Comparison of ENCODE assay signal across 15 cellular contexts in genomic region chr5:123868267-123868666, GRCh38.
A peak's percentile ranks its signal among the peaks of the same experiment; 100 is the strongest.
DNase-seq lines count a peak whose midpoint lies in the region; ATAC-seq and TF ChIP-seq lines count a peak whose summit lies in the region.
"Had no signal": no experiment of that assay in that cellular context is flagged by ENCODE, and none has a peak within 500 bp of the region (broad histone marks: within the 10 kb centered on the region; RNA-seq: fewer than 3 reads in every experiment).

No MANE protein-coding gene starts in this region.

- H3K9me3 ChIP-seq in Caco-2 = no peaks in the 10 kb centered on the region
- H3K9me3 ChIP-seq in CD8-positive, alpha-beta memory T cell (ENCODE audit: low read length) = no peaks in the 10 kb centered on the region
- H3K9me3 ChIP-seq: SJSA1 had no signal

- BruUV-seq in Caco-2 (replicated peaks; lab: Mats Ljungman, UMichigan) = no TSS peak

- ATAC-seq in left lobe of liver = peak; percentile 68
- no peak for ATAC-seq in GM21526 (IDR thresholded peaks at IDR 0.05; ENCODE audit: low FRiP score, unreplicated experiment)
- ATAC-seq: activated T-cell treated with anti-CD3 and anti-CD28 coated beads, Interleukin-2, amount 50 U/mL, for 4 hours; stimulated activated memory B cell treated with anti-CD40 and anti-IgM and Interleukin-4, amounts not matched to agents 10 μg/mL and 1 μg/mL and 100 μg/mL, for 72 hours had no signal

- intact Hi-C loops in Caco-2 (cut with micrococcal nuclease; ENCODE audit: unreplicated experiment) = no loop called here
- intact Hi-C loops in activated T-helper 1 cell treated with anti-CD3 and anti-CD28 coated beads, Interleukin-12 subunit alpha, Interleukin-12 subunit beta, Interleukin-2, Interleukin-4 antibody, amounts not matched to agents 30 ng/mL and 10 ng/mL and 1 ng/mL, durations not matched to agents 14 hours and 24 hours and 36 hours (cut with micrococcal nuclease) = no loop called here

- TF ChIP-seq CTCF in Caco-2 (IDR thresholded peaks at IDR 0.05; ENCODE audit: insufficient read depth in 1 of 2, low read depth in 1 of 2, low read length in 1 of 2, severe bottlenecking in 1 of 2, unreplicated experiment in 1 of 2) = no peak
- no peak for TF ChIP-seq CTCF in GM13976 (IDR thresholded peaks at IDR 0.05; ENCODE audit: borderline replicate concordance, control extremely low read depth, extremely low read depth, insufficient read depth, missing control alignments)

- H3K27ac Mint-ChIP-seq in Caco-2 (ENCODE audit: unreplicated experiment) = peak overlapping the region; percentile 6
- H3K27ac Mint-ChIP-seq in activated T-helper 1 cell treated with anti-CD3 and anti-CD28 coated beads, Interleukin-12 subunit alpha, Interleukin-12 subunit beta, Interleukin-2, Interleukin-4 antibody, amounts not matched to agents 30 ng/mL and 10 ng/mL and 1 ng/mL, durations not matched to agents 14 hours and 24 hours and 36 hours = no peak overlapping the region
- no peak overlapping the region for H3K27ac Mint-ChIP-seq in CD8-positive, alpha-beta memory T cell
- H3K27ac Mint-ChIP-seq: activated CD4-positive, alpha-beta T cell treated with anti-CD3 and anti-CD28 coated beads, Interleukin-2, amount 10 ng/mL, durations not matched to agents 24 days and 14 days; stimulated activated memory B cell treated with anti-CD40 and anti-IgM and Interleukin-4, amounts not matched to agents 10 μg/mL and 1 μg/mL and 100 μg/mL, for 72 hours had no signal

- H3K4me1 Mint-ChIP-seq in Caco-2 (ENCODE audit: low read depth, unreplicated experiment) = peaks cover 20% of the 10 kb centered on the region
- no peaks in the 10 kb centered on the region for H3K4me1 Mint-ChIP-seq in activated T-helper 1 cell treated with anti-CD3 and anti-CD28 coated beads, Interleukin-12 subunit alpha, Interleukin-12 subunit beta, Interleukin-2, Interleukin-4 antibody, amounts not matched to agents 30 ng/mL and 10 ng/mL and 1 ng/mL, durations not matched to agents 14 hours and 24 hours and 36 hours (ENCODE audit: low read depth)
- H3K4me1 Mint-ChIP-seq in CD8-positive, alpha-beta memory T cell = no peaks in the 10 kb centered on the region
- H3K4me1 Mint-ChIP-seq: activated CD4-positive, alpha-beta T cell treated with anti-CD3 and anti-CD28 coated beads, Interleukin-2, amount 10 ng/mL, durations not matched to agents 24 days and 14 days; stimulated activated memory B cell treated with anti-CD40 and anti-IgM and Interleukin-4, amounts not matched to agents 10 μg/mL and 1 μg/mL and 100 μg/mL, for 72 hours had no signal

- in situ Hi-C loops in GM13976 (cut with MboI; ENCODE audit: low sequenced_read_pairs, unreplicated experiment) = no loop called here

- H3K36me3 ChIP-seq in Caco-2 (ENCODE audit: control insufficient read depth, insufficient read depth, low read length) = no peaks in the 10 kb centered on the region
- no peaks in the 10 kb centered on the region for H3K36me3 ChIP-seq in CD8-positive, alpha-beta memory T cell (ENCODE audit: insufficient read depth, low read length)
- H3K36me3 ChIP-seq: SJSA1 had no signal

- CTCF ChIA-PET in Caco-2 (lab: Charles Lee) = no interaction called here
- CTCF ChIA-PET in CD8-positive, alpha-beta memory T cell (lab: Charles Lee) = interaction anchor here (0.7 kb wide), 2 partner anchors 12 to 51 kb away, joined by 3 read pairs; no protein-coding TSS in a partner anchor

- H3K27me3 Mint-ChIP-seq in Caco-2 (ENCODE audit: insufficient read depth, unreplicated experiment) = no peaks in the 10 kb centered on the region
- H3K27me3 Mint-ChIP-seq in activated T-helper 1 cell treated with anti-CD3 and anti-CD28 coated beads, Interleukin-12 subunit alpha, Interleukin-12 subunit beta, Interleukin-2, Interleukin-4 antibody, amounts not matched to agents 30 ng/mL and 10 ng/mL and 1 ng/mL, durations not matched to agents 14 hours and 24 hours and 36 hours (ENCODE audit: insufficient read depth) = no peaks in the 10 kb centered on the region
- H3K27me3 Mint-ChIP-seq in CD8-positive, alpha-beta memory T cell = no peaks in the 10 kb centered on the region
- H3K27me3 Mint-ChIP-seq: activated CD4-positive, alpha-beta T cell treated with anti-CD3 and anti-CD28 coated beads, Interleukin-2, amount 10 ng/mL, durations not matched to agents 24 days and 14 days; stimulated activated memory B cell treated with anti-CD40 and anti-IgM and Interleukin-4, amounts not matched to agents 10 μg/mL and 1 μg/mL and 100 μg/mL, for 72 hours had no signal

- no peaks in the 10 kb centered on the region for H3K27me3 ChIP-seq in Caco-2 (replicated peaks; ENCODE audit: control insufficient read depth, insufficient read depth, low read length)
- H3K27me3 ChIP-seq in CD8-positive, alpha-beta memory T cell (ENCODE audit: insufficient read depth, low read length, poor library complexity, severe bottlenecking) = no peaks in the 10 kb centered on the region
- H3K27me3 ChIP-seq: SJSA1 had no signal

- H3K36me3 Mint-ChIP-seq in Caco-2 (ENCODE audit: insufficient read depth, unreplicated experiment) = no peaks in the 10 kb centered on the region
- no peaks in the 10 kb centered on the region for H3K36me3 Mint-ChIP-seq in activated T-helper 1 cell treated with anti-CD3 and anti-CD28 coated beads, Interleukin-12 subunit alpha, Interleukin-12 subunit beta, Interleukin-2, Interleukin-4 antibody, amounts not matched to agents 30 ng/mL and 10 ng/mL and 1 ng/mL, durations not matched to agents 14 hours and 24 hours and 36 hours (ENCODE audit: low read depth)
- peaks cover 0 to 2% (median 0%) of the 10 kb centered on the region in 3 donors for H3K36me3 Mint-ChIP-seq in CD8-positive, alpha-beta memory T cell
- H3K36me3 Mint-ChIP-seq: stimulated activated memory B cell treated with anti-CD40 and anti-IgM and Interleukin-4, amounts not matched to agents 10 μg/mL and 1 μg/mL and 100 μg/mL, for 72 hours had no signal

- no peak for DNase-seq in Caco-2
- peak; percentile 41 for DNase-seq in NCI-H1105 (lab: John Stamatoyannopoulos, UW)
- peak; percentile 6 to 29 for DNase-seq in NCI-H446 (lab: John Stamatoyannopoulos, UW)
- no peak for DNase-seq in left lobe of liver (ENCODE audit: low spot score)
- no peak for DNase-seq in activated T-helper 1 cell treated with anti-CD3 and anti-CD28 coated beads, Interleukin-12 subunit alpha, Interleukin-12 subunit beta, Interleukin-2, Interleukin-4 antibody, amounts not matched to agents 30 ng/mL and 10 ng/mL and 1 ng/mL, durations not matched to agents 14 hours and 24 hours and 36 hours (ENCODE audit: low spot score)
- DNase-seq in GM13976 (ENCODE audit: low spot score) = no peak
- DNase-seq in CD8-positive, alpha-beta memory T cell = no peak
- DNase-seq: activated CD4-positive, alpha-beta T cell treated with anti-CD3 and anti-CD28 coated beads, Interleukin-2, amount 10 ng/mL, durations not matched to agents 24 days and 14 days; activated T-cell treated with anti-CD3 and anti-CD28 coated beads, Interleukin-2, amount 50 U/mL, for 4 hours; central memory CD4-positive, alpha-beta T cell; foreskin melanocyte; mesendoderm had no signal

- no peak overlapping the region for H3K4me3 Mint-ChIP-seq in Caco-2 (ENCODE audit: unreplicated experiment)
- no peak overlapping the region for H3K4me3 Mint-ChIP-seq in activated T-helper 1 cell treated with anti-CD3 and anti-CD28 coated beads, Interleukin-12 subunit alpha, Interleukin-12 subunit beta, Interleukin-2, Interleukin-4 antibody, amounts not matched to agents 30 ng/mL and 10 ng/mL and 1 ng/mL, durations not matched to agents 14 hours and 24 hours and 36 hours
- no peak overlapping the region for H3K4me3 Mint-ChIP-seq in CD8-positive, alpha-beta memory T cell
- H3K4me3 Mint-ChIP-seq: activated CD4-positive, alpha-beta T cell treated with anti-CD3 and anti-CD28 coated beads, Interleukin-2, amount 10 ng/mL, durations not matched to agents 24 days and 14 days; activated T-cell treated with anti-CD3 and anti-CD28 coated beads, Interleukin-2, amount 50 U/mL, for 4 hours; stimulated activated memory B cell treated with anti-CD40 and anti-IgM and Interleukin-4, amounts not matched to agents 10 μg/mL and 1 μg/mL and 100 μg/mL, for 72 hours had no signal

- POLR2A ChIA-PET in Caco-2 (lab: Charles Lee) = interaction anchor here (0.6 kb wide), 1 partner anchor 784 kb away, joined by 3 read pairs; no protein-coding TSS in a partner anchor
- POLR2A ChIA-PET in CD8-positive, alpha-beta memory T cell (lab: Charles Lee) = no interaction called here

- H3K27ac ChIP-seq in CD8-positive, alpha-beta memory T cell (ENCODE audit: low read depth, low read length) = no peak overlapping the region
- H3K27ac ChIP-seq: SJSA1 had no signal

- no peak overlapping the region for H3K4me3 ChIP-seq in Caco-2 (ENCODE audit: low read depth, low read length)
- H3K4me3 ChIP-seq in CD8-positive, alpha-beta memory T cell (ENCODE audit: low read length) = no peak overlapping the region
- H3K4me3 ChIP-seq: SJSA1 had no signal

- peaks cover 10% of the 10 kb centered on the region; the same call in 1 of the 2 replicates for H3K4me1 ChIP-seq in Caco-2
- no peaks in the 10 kb centered on the region for H3K4me1 ChIP-seq in CD8-positive, alpha-beta memory T cell (ENCODE audit: insufficient read depth, low read length)

- peaks cover 12% of the 10 kb centered on the region for H3K9me3 Mint-ChIP-seq in Caco-2 (ENCODE audit: unreplicated experiment)
- no peaks in the 10 kb centered on the region for H3K9me3 Mint-ChIP-seq in activated T-helper 1 cell treated with anti-CD3 and anti-CD28 coated beads, Interleukin-12 subunit alpha, Interleukin-12 subunit beta, Interleukin-2, Interleukin-4 antibody, amounts not matched to agents 30 ng/mL and 10 ng/mL and 1 ng/mL, durations not matched to agents 14 hours and 24 hours and 36 hours
- H3K9me3 Mint-ChIP-seq in CD8-positive, alpha-beta memory T cell = peaks cover 2 to 8% (median 5%) of the 10 kb centered on the region in 5 donors
- H3K9me3 Mint-ChIP-seq: activated CD4-positive, alpha-beta T cell treated with anti-CD3 and anti-CD28 coated beads, Interleukin-2, amount 10 ng/mL, durations not matched to agents 24 days and 14 days; stimulated activated memory B cell treated with anti-CD40 and anti-IgM and Interleukin-4, amounts not matched to agents 10 μg/mL and 1 μg/mL and 100 μg/mL, for 72 hours had no signal

Comparison
In these comparisons a context has a peak if more than half of its experiments do, and no peak if none do; other contexts are left out.
1. DNase-seq: peak in NCI-H1105 (single experiment) and NCI-H446 (2 of 2); none in Caco-2 (0 of 2), left lobe of liver (single experiment), activated T-helper 1 cell treated with anti-CD3 and anti-CD28 coated beads, Interleukin-12 subunit alpha, Interleukin-12 subunit beta, Interleukin-2, Interleukin-4 antibody, amounts not matched to agents 30 ng/mL and 10 ng/mL and 1 ng/mL, durations not matched to agents 14 hours and 24 hours and 36 hours (single experiment), GM13976 (single experiment) and CD8-positive, alpha-beta memory T cell (0 of 5).